18 cellular contexts compared by ENCODE assay signal in the genomic region with DNA sequence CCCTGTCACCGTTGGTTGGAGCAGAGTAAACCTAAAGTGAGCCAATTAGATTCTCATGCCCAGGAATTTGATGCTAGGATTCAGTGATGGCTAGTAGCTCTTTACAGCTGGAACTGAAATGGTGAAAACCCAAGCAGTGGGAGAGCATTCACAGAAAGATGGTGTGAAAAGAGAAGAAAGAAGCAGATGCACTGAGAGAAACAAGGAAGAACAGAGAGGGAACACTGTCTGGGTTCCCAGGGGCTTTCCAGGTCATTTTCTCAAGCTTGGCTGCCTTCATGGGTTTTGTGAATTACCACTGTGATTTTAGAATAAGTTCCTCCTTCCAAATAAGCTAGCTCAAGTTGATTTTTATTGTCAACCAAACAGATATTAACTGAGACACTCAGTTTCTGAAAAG.
A peak's percentile ranks its signal among the peaks of the same experiment; 100 is the strongest.
DNase-seq lines count a peak whose midpoint lies in the region; ATAC-seq and TF ChIP-seq lines count a peak whose summit lies in the region.
"Had no signal": no experiment of that assay in that cellular context is flagged by ENCODE, and none has a peak within 500 bp of the region (broad histone marks: within the 10 kb centered on the region; RNA-seq: fewer than 3 reads in every experiment).

No MANE protein-coding gene starts in this region.

- no peak overlapping the region for H3K4me3 ChIP-seq in SU-DHL-6 (ENCODE audit: insufficient read depth, low read length, poor library complexity, severe bottlenecking)
- H3K4me3 ChIP-seq: SJCRH30 had no signal

- DNase-seq in activated naive CD8-positive, alpha-beta T cell treated with anti-CD3 and anti-CD28 coated beads, Interleukin-2, amount 50 U/mL, for 24 hours: no peak
- DNase-seq in activated naive CD8-positive, alpha-beta T cell treated with anti-CD3 and anti-CD28 coated beads for 36 hours: no peak
- DNase-seq in sciatic nerve (ENCODE audit: low spot score) (no peak), COLO829 (ENCODE audit: low spot score) (no peak), NCI-H1930 (lab: John Stamatoyannopoulos, UW) (no peak)
- DNase-seq: Caco-2, H9, KBM-7, NCI-H1694, NCI-H524 treated with DMSO at 0.1 percent for 48 hours, OCI-M1 had no signal

- H4K20me1 ChIP-seq in SU-DHL-6 (ENCODE audit: low read depth, low read length): no peaks in the 10 kb centered on the region

- intact Hi-C loops in sciatic nerve (cut with DNase I): no loop called here

- H2AFZ ChIP-seq in SU-DHL-6 (ENCODE audit: low read depth, low read length, severe bottlenecking): no peak overlapping the region

- H3K4me2 ChIP-seq in SU-DHL-6 (ENCODE audit: low read depth, low read length, poor library complexity, severe bottlenecking): peak overlapping the region; percentile 3

- peaks cover 7% of the 10 kb centered on the region for H3K27me3 Mint-ChIP-seq in activated naive CD8-positive, alpha-beta T cell treated with anti-CD3 and anti-CD28 coated beads, Interleukin-2, amount 50 U/mL, for 24 hours
- H3K27me3 Mint-ChIP-seq in activated naive CD8-positive, alpha-beta T cell treated with anti-CD3 and anti-CD28 coated beads for 36 hours: peaks cover 21% of the 10 kb centered on the region

- no peak overlapping the region for H3K9ac ChIP-seq in SU-DHL-6 (ENCODE audit: low read length)

- ATAC-seq in activated naive CD8-positive, alpha-beta T cell treated with anti-CD3 and anti-CD28 coated beads, Interleukin-2, amount 50 U/mL, for 24 hours: no peak
- peak; percentile 34 for ATAC-seq in HG02798 (IDR thresholded peaks at IDR 0.05; ENCODE audit: poor library complexity, unreplicated experiment)
- peak; percentile 49 for ATAC-seq in sciatic nerve
- no peak for ATAC-seq in GM18870 (IDR thresholded peaks at IDR 0.05; ENCODE audit: unreplicated experiment)

- TF ChIP-seq CTCF in SU-DHL-6 (IDR thresholded peaks at IDR 0.05; ENCODE audit: insufficient read depth, low read length, poor library complexity, severe bottlenecking): no peak

- H3F3A ChIP-seq in SU-DHL-6 (ENCODE audit: insufficient read depth): peaks cover 8% of the 10 kb centered on the region; the same call in 1 of the 2 replicates

- H3K79me2 ChIP-seq in SU-DHL-6 (ENCODE audit: insufficient read depth, low read length): no peaks in the 10 kb centered on the region

- H3K27ac Mint-ChIP-seq in activated naive CD8-positive, alpha-beta T cell treated with anti-CD3 and anti-CD28 coated beads, Interleukin-2, amount 50 U/mL, for 24 hours: peak overlapping the region; percentile 59
- no peak overlapping the region for H3K27ac Mint-ChIP-seq in activated naive CD8-positive, alpha-beta T cell treated with anti-CD3 and anti-CD28 coated beads for 36 hours
- H3K27ac Mint-ChIP-seq: H9 had no signal

- no peak overlapping the region for H3K4me3 Mint-ChIP-seq in activated naive CD8-positive, alpha-beta T cell treated with anti-CD3 and anti-CD28 coated beads, Interleukin-2, amount 50 U/mL, for 24 hours
- no peak overlapping the region for H3K4me3 Mint-ChIP-seq in activated naive CD8-positive, alpha-beta T cell treated with anti-CD3 and anti-CD28 coated beads for 36 hours
- H3K4me3 Mint-ChIP-seq: H9 had no signal

- H3K9me3 Mint-ChIP-seq in activated naive CD8-positive, alpha-beta T cell treated with anti-CD3 and anti-CD28 coated beads, Interleukin-2, amount 50 U/mL, for 24 hours: no peaks in the 10 kb centered on the region
- H3K9me3 Mint-ChIP-seq in activated naive CD8-positive, alpha-beta T cell treated with anti-CD3 and anti-CD28 coated beads for 36 hours: no peaks in the 10 kb centered on the region
- H3K9me3 Mint-ChIP-seq: H9 had no signal

- H3K9me2 ChIP-seq in SU-DHL-6 (replicated peaks; ENCODE audit: insufficient read depth, low read length): no peaks in the 10 kb centered on the region

- H3K27ac ChIP-seq in SU-DHL-6 (ENCODE audit: low read depth, low read length): 0 out of 2 replicates have a peak overlapping the region, but pooled peaks have one; percentile 9
- H3K27ac ChIP-seq: C4-2B, HL-60, RWPE1, SJCRH30 had no signal

- peaks cover 21% of the 10 kb centered on the region for H3K4me1 Mint-ChIP-seq in activated naive CD8-positive, alpha-beta T cell treated with anti-CD3 and anti-CD28 coated beads, Interleukin-2, amount 50 U/mL, for 24 hours
- no peaks in the 10 kb centered on the region for H3K4me1 Mint-ChIP-seq in activated naive CD8-positive, alpha-beta T cell treated with anti-CD3 and anti-CD28 coated beads for 36 hours
- H3K4me1 Mint-ChIP-seq: H9 had no signal

- no peaks in the 10 kb centered on the region for H3K9me3 ChIP-seq in SU-DHL-6 (ENCODE audit: insufficient read depth, low read length)
- H3K9me3 ChIP-seq: Caco-2, SJCRH30 had no signal

- H3K36me3 ChIP-seq in SU-DHL-6 (ENCODE audit: low read length): no peaks in the 10 kb centered on the region
- H3K36me3 ChIP-seq: SJCRH30 had no signal

- no peaks in the 10 kb centered on the region for H3K27me3 ChIP-seq in SU-DHL-6 (ENCODE audit: low read length)
- H3K27me3 ChIP-seq: SJCRH30 had no signal

- H3K36me3 Mint-ChIP-seq in activated naive CD8-positive, alpha-beta T cell treated with anti-CD3 and anti-CD28 coated beads, Interleukin-2, amount 50 U/mL, for 24 hours (ENCODE audit: low read depth): no peaks in the 10 kb centered on the region
- H3K36me3 Mint-ChIP-seq in activated naive CD8-positive, alpha-beta T cell treated with anti-CD3 and anti-CD28 coated beads for 36 hours: no peaks in the 10 kb centered on the region

Comparison
In these comparisons a context has a peak if more than half of its experiments do, and no peak if none do; other contexts are left out.
1. ATAC-seq: peak in HG02798 (single experiment) and sciatic nerve (single experiment); none in activated naive CD8-positive, alpha-beta T cell treated with anti-CD3 and anti-CD28 coated beads, Interleukin-2, amount 50 U/mL, for 24 hours (single experiment) and GM18870 (single experiment).